ENCODE assay signal across 13 cellular contexts in the genomic region with DNA sequence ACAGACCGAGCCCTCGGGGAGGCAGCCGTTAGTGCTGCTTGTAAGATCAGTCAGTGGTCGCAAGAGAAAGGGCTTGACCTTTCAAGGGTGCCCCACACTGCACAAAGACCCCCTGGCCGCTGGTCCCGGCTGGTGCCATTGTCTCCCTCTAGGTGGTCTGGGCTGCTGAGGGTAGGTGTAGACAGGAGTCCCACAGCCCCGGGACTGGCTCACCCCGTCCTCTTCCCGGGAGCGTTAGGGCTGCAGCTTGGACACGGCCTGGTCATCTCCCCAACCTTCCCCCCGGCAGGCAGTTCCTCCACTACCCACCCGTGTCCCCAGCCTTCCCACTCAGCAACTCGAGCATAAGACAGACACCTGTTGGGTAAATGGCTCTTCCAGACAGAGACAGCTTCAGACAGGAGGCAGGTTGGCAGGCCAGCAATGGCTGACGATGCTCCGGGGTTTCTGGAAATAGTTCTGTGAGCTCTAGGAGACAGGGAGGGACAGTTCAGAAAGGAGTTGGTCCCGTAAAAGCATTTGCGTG. TPM values are rescaled to one million over a fixed set of nuclear protein-coding genes. Genes with fewer than 3 reads are reported as not detected.
DNase-seq lines count a peak whose midpoint lies in the region; ATAC-seq and TF ChIP-seq lines count a peak whose summit lies in the region.
"Had no signal": no experiment of that assay in that cellular context is flagged by ENCODE, and none has a peak within 500 bp of the region (broad histone marks: within the 10 kb centered on the region; RNA-seq: fewer than 3 reads in every experiment).

No MANE protein-coding gene starts in this region.

- POLR2A ChIA-PET in T-cell (lab: Charles Lee) = no interaction called here
- POLR2A ChIA-PET in HEK293T (lab: Yijun Ruan, JAX) = no interaction called here

- peak overlapping the region; percentile 67 for H3K4me3 Mint-ChIP-seq in activated T-cell treated with anti-CD3 and anti-CD28 coated beads, Interleukin-2, amount 50 U/mL, for 4 hours
- no peak overlapping the region for H3K4me3 Mint-ChIP-seq in activated T-cell treated with anti-CD3 and anti-CD28 coated beads, Interleukin-2, amount 50 U/mL, for 24 hours
- peak overlapping the region; percentile 46 to 76 (median 68) for H3K4me3 Mint-ChIP-seq in T-cell
- H3K4me3 Mint-ChIP-seq in progenitor cell of endocrine pancreas (ENCODE audit: low read depth) = peak overlapping the region; percentile 58

- no peak for DNase-seq in activated T-cell treated with anti-CD3 and anti-CD28 coated beads, Interleukin-2, amount 50 U/mL, for 4 hours
- no peak for DNase-seq in activated T-cell treated with anti-CD3 and anti-CD28 coated beads, Interleukin-2, amount 50 U/mL, for 24 hours
- no peak for DNase-seq in T-cell
- no peak for DNase-seq in iPS DF 6.9 (ENCODE audit: low read depth, low spot score)
- DNase-seq in progenitor cell of endocrine pancreas (ENCODE audit: low spot score, unreplicated experiment) = no peak
- no peak for DNase-seq in activated CD4-positive, alpha-beta T cell treated with anti-CD3 and anti-CD28 coated beads, Interleukin-2, amount 50 U/mL, for 48 hours
- DNase-seq in HEK293T (ENCODE audit: extremely low spot score) = no peak
- no peak for DNase-seq in NCI-H82 treated with DMSO at 0.1 percent for 48 hours (lab: John Stamatoyannopoulos, UW; ENCODE audit: unreplicated experiment)
- DNase-seq: 8988T; activated T-cell treated with anti-CD3 and anti-CD28 coated beads, Interleukin-2, amount 50 U/mL, for 1 hour; aorta; effector CD4-positive, alpha-beta T cell had no signal

- H3K27me3 Mint-ChIP-seq in activated T-cell treated with anti-CD3 and anti-CD28 coated beads, Interleukin-2, amount 50 U/mL, for 4 hours (ENCODE audit: low read depth) = peaks cover 41% of the 10 kb centered on the region
- peaks cover 65% of the 10 kb centered on the region for H3K27me3 Mint-ChIP-seq in activated T-cell treated with anti-CD3 and anti-CD28 coated beads, Interleukin-2, amount 50 U/mL, for 24 hours
- H3K27me3 Mint-ChIP-seq in T-cell (peaks cover 22 to 47% of the 10 kb centered on the region in 2 donors), progenitor cell of endocrine pancreas (peaks cover 11% of the 10 kb centered on the region)

- WGBS in iPS DF 6.9 (ENCODE audit: insufficient coverage, insufficient read length) = no CpG with 5 or more reads among the region's 18 CpGs

- H3K4me3 ChIP-seq in iPS DF 6.9 (ENCODE audit: low read length) = 0 out of 2 replicates have a peak overlapping the region, but pooled peaks have one; percentile 35

- H3K9me3 ChIP-seq in iPS DF 6.9 (ENCODE audit: control insufficient read depth, insufficient read depth, low read length) = no peaks in the 10 kb centered on the region
- H3K9me3 ChIP-seq: suprapubic skin had no signal

- H3K36me3 ChIP-seq in iPS DF 6.9 (ENCODE audit: control insufficient read depth, insufficient read depth, low read length) = no peaks in the 10 kb centered on the region
- H3K36me3 ChIP-seq: suprapubic skin had no signal

- H3K27ac ChIP-seq in iPS DF 6.9 (ENCODE audit: low read length) = no peak overlapping the region
- H3K27ac ChIP-seq: suprapubic skin had no signal

- H3K4me1 ChIP-seq in iPS DF 6.9 (ENCODE audit: control insufficient read depth, insufficient read depth, low read length) = peaks cover 3% of the 10 kb centered on the region

- ATAC-seq in activated T-cell treated with anti-CD3 and anti-CD28 coated beads, Interleukin-2, amount 50 U/mL, for 4 hours = no peak
- no peak for ATAC-seq in T-cell (replicated peaks in 1 of 4)

- H3K9me3 Mint-ChIP-seq in activated T-cell treated with anti-CD3 and anti-CD28 coated beads, Interleukin-2, amount 50 U/mL, for 4 hours = no peaks in the 10 kb centered on the region
- no peaks in the 10 kb centered on the region for H3K9me3 Mint-ChIP-seq in activated T-cell treated with anti-CD3 and anti-CD28 coated beads, Interleukin-2, amount 50 U/mL, for 24 hours
- H3K9me3 Mint-ChIP-seq in T-cell (no peaks in the 10 kb centered on the region), progenitor cell of endocrine pancreas (ENCODE audit: low read depth) (no peaks in the 10 kb centered on the region)

- CTCF ChIA-PET in T-cell (lab: Charles Lee) = no interaction called here
- CTCF ChIA-PET in HEK293T (lab: Yijun Ruan, JAX) = no interaction called here

- H3K36me3 Mint-ChIP-seq in activated T-cell treated with anti-CD3 and anti-CD28 coated beads, Interleukin-2, amount 50 U/mL, for 4 hours (ENCODE audit: insufficient read depth) = no peaks in the 10 kb centered on the region
- no peaks in the 10 kb centered on the region for H3K36me3 Mint-ChIP-seq in activated T-cell treated with anti-CD3 and anti-CD28 coated beads, Interleukin-2, amount 50 U/mL, for 24 hours (ENCODE audit: low read depth)
- H3K36me3 Mint-ChIP-seq in T-cell (no peaks in the 10 kb centered on the region), progenitor cell of endocrine pancreas (ENCODE audit: insufficient read depth) (no peaks in the 10 kb centered on the region)

- peaks cover 10% of the 10 kb centered on the region for H3K4me1 Mint-ChIP-seq in activated T-cell treated with anti-CD3 and anti-CD28 coated beads, Interleukin-2, amount 50 U/mL, for 4 hours (ENCODE audit: low read depth)
- peaks cover 9% of the 10 kb centered on the region for H3K4me1 Mint-ChIP-seq in activated T-cell treated with anti-CD3 and anti-CD28 coated beads, Interleukin-2, amount 50 U/mL, for 24 hours (ENCODE audit: low read depth)
- H3K4me1 Mint-ChIP-seq in T-cell = peaks cover 9 to 13% (median 10%) of the 10 kb centered on the region in 3 donors
- peaks cover 21% of the 10 kb centered on the region for H3K4me1 Mint-ChIP-seq in progenitor cell of endocrine pancreas (ENCODE audit: low read depth)

- peaks cover 5% of the 10 kb centered on the region; the same call in 1 of the 2 replicates for H3K27me3 ChIP-seq in iPS DF 6.9 (ENCODE audit: control insufficient read depth, insufficient read depth, low read length)

- no peak overlapping the region for H3K27ac Mint-ChIP-seq in activated T-cell treated with anti-CD3 and anti-CD28 coated beads, Interleukin-2, amount 50 U/mL, for 24 hours
- peak overlapping the region in 1 of 2 donors; percentile 11 for H3K27ac Mint-ChIP-seq in T-cell
- no peak overlapping the region for H3K27ac Mint-ChIP-seq in progenitor cell of endocrine pancreas

- TF ChIP-seq CTCF in progenitor cell of endocrine pancreas (IDR thresholded peaks at IDR 0.05; ENCODE audit: unreplicated experiment) = no peak

TF ChIP-seq in HEK293T, 16 proteins besides CTCF, POLR2A, EP300 and RAD21:
- TF ChIP-seq ELF4 (IDR thresholded peaks at IDR 0.05) (no peak), BHLHE40 (IDR thresholded peaks at IDR 0.05; ENCODE audit: borderline replicate concordance) (no peak), FOXM1 (IDR thresholded peaks at IDR 0.05; ENCODE audit: borderline replicate concordance) (no peak), NFRKB (IDR thresholded peaks at IDR 0.05) (no peak), SUZ12 (IDR thresholded peaks at IDR 0.05) (no peak), CTBP1 (IDR thresholded peaks at IDR 0.05; ENCODE audit: borderline replicate concordance) (no peak), FOXK2 (IDR thresholded peaks at IDR 0.05) (no peak), HDGF (IDR thresholded peaks at IDR 0.05; ENCODE audit: borderline replicate concordance) (no peak), ARNT (IDR thresholded peaks at IDR 0.05) (no peak), FOXA1 (IDR thresholded peaks at IDR 0.05) (no peak), SP1 (IDR thresholded peaks at IDR 0.05) (no peak), LEF1 (IDR thresholded peaks at IDR 0.05; ENCODE audit: borderline replicate concordance) (no peak), ZNF384 (IDR thresholded peaks at IDR 0.05) (no peak), TARDBP (IDR thresholded peaks at IDR 0.05) (no peak), L3MBTL2 (conservative IDR thresholded peaks at IDR 0.05) (no peak)
- TF ChIP-seq, protein P1, sequence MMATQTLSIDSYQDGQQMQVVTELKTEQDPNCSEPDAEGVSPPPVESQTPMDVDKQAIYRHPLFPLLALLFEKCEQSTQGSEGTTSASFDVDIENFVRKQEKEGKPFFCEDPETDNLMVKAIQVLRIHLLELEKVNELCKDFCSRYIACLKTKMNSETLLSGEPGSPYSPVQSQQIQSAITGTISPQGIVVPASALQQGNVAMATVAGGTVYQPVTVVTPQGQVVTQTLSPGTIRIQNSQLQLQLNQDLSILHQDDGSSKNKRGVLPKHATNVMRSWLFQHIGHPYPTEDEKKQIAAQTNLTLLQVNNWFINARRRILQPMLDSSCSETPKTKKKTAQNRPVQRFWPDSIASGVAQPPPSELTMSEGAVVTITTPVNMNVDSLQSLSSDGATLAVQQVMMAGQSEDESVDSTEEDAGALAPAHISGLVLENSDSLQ (IDR thresholded peaks at IDR 0.05) = no peak

RNA-seq across cellular contexts. Expression of a gene that starts 15.3 kb away (rescaled TPM):
- total RNA-seq in activated T-cell treated with anti-CD3 and anti-CD28 coated beads, Interleukin-2, amount 50 U/mL, for 4 hours = 10 to 100 TPM; 46.3 to 47.4 (median 46.5) TPM
- total RNA-seq in T-cell (10 to 100 TPM; 21.0 to 77.9 (median 63.0) TPM), progenitor cell of endocrine pancreas (39.2 and 39.5 TPM in 2 replicates)

RNA-seq across cellular contexts. Expression of a gene that starts 38.9 kb away (rescaled TPM):
- total RNA-seq in activated T-cell treated with anti-CD3 and anti-CD28 coated beads, Interleukin-2, amount 50 U/mL, for 4 hours = 1 to 10 TPM; 5.9 to 6.2 (median 6.0) TPM
- 10 to 100 TPM in 3 of 5 donors, 1 to 10 TPM in 2; 4.2 to 11.7 (median 11.3) TPM for total RNA-seq in T-cell
- total RNA-seq in progenitor cell of endocrine pancreas = 11.6 and 12.9 TPM in 2 replicates
